Comparison of ENCODE assay signal across 8 cellular contexts in the genomic region with DNA sequence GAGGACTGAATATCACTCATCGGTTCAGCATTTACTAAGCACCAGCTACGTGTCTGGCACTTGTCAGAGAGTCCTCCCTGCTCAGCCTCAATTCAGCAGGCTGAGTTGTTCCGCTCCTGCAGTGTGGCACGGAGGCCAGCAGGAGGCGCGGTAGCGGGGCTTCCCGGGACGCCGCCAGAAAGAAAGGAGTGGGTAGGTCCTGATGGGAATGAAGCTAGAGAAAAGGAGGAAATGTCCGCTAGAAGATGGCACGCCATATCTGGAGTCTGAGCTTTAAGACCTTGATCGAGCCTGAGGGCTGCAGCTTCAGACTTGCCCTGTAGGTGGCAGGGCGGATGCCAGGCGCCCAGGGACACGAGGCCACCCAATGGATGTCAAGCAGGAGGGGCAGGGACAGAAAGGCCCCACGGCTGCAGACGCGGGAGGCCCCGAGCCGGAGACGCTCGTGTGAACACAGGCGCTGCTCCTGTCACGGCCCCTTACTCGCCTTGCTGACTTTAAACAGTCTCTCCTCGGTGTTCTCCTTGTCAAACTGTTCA. TPM values are rescaled to one million over a fixed set of nuclear protein-coding genes. Genes with fewer than 3 reads are reported as not detected.
A peak's percentile ranks its signal among the peaks of the same experiment; 100 is the strongest.
DNase-seq lines count a peak whose midpoint lies in the region; ATAC-seq and TF ChIP-seq lines count a peak whose summit lies in the region.

No MANE protein-coding gene starts in this region.

- H3K4me3 Mint-ChIP-seq in activated naive CD8-positive, alpha-beta T cell, result peak overlapping the region; percentile 53

- no peaks in the 10 kb centered on the region for H3K27me3 ChIP-seq in cardiac muscle cell

- H3K36me3 ChIP-seq in cardiac muscle cell, result no peaks in the 10 kb centered on the region

- no peak overlapping the region for H3K4me3 ChIP-seq in cardiac muscle cell

- H3K27ac ChIP-seq in cardiac muscle cell, result no peak overlapping the region

- ATAC-seq in HG03175 (IDR thresholded peaks at IDR 0.05; ENCODE audit: unreplicated experiment), result peak; percentile 88
- no peak for ATAC-seq in GM21786 (IDR thresholded peaks at IDR 0.05; ENCODE audit: unreplicated experiment)

- DNase-seq in DMS 273 (lab: John Stamatoyannopoulos, UW; ENCODE audit: unreplicated experiment), result peak; percentile 39
- DNase-seq in DMS 273 treated with DMSO at 0.1 percent for 48 hours (lab: John Stamatoyannopoulos, UW), result no peak
- peak; percentile 57 to 65 for DNase-seq in SHP77 (lab: John Stamatoyannopoulos, UW)
- peak; percentile 67 to 92 for DNase-seq in cardiac muscle cell (ENCODE audit: low read depth in 1 of 2, low spot score in 1 of 2)
- DNase-seq in pons (ENCODE audit: low spot score), result peak; percentile 72

- H3K27me3 Mint-ChIP-seq in activated naive CD8-positive, alpha-beta T cell, result no peaks in the 10 kb centered on the region

- H3K27ac Mint-ChIP-seq in activated naive CD8-positive, alpha-beta T cell, result no peak overlapping the region

- peaks cover 17% of the 10 kb centered on the region for H3K4me1 ChIP-seq in cardiac muscle cell (ENCODE audit: low read depth)

- no peaks in the 10 kb centered on the region for H3K9me3 Mint-ChIP-seq in activated naive CD8-positive, alpha-beta T cell (ENCODE audit: low read depth)

- no peaks in the 10 kb centered on the region for H3K9me3 ChIP-seq in cardiac muscle cell (ENCODE audit: low read depth)

- peak; percentile 100 for TF ChIP-seq CTCF in cardiac muscle cell (IDR thresholded peaks at IDR 0.05; ENCODE audit: low read depth, low read length)

- peaks cover 5% of the 10 kb centered on the region for H3K36me3 Mint-ChIP-seq in activated naive CD8-positive, alpha-beta T cell

- H3K4me1 Mint-ChIP-seq in activated naive CD8-positive, alpha-beta T cell (ENCODE audit: low read depth), result peaks cover 14% of the 10 kb centered on the region

RNA-seq across cellular contexts. Expression of a gene that starts 18.7 kb away (rescaled TPM):
- total RNA-seq in cardiac muscle cell, result 83.4 and 122 TPM in 2 replicates
- 91.8 and 118 TPM in 2 replicates for polyA plus RNA-seq in cardiac muscle cell

RNA-seq across cellular contexts. Expression of a gene that starts 47.1 kb away (rescaled TPM):
- 38.7 and 42.7 TPM in 2 replicates for total RNA-seq in cardiac muscle cell
- 92.8 and 103 TPM in 2 replicates for polyA plus RNA-seq in cardiac muscle cell

RNA-seq across cellular contexts. Expression of a gene that starts 49.5 kb away (rescaled TPM):
- 4.5 and 5.4 TPM in 2 replicates for total RNA-seq in cardiac muscle cell
- polyA plus RNA-seq in cardiac muscle cell, result 5.3 and 6.6 TPM in 2 replicates
